Comparison of ENCODE assay signal across 8 cellular contexts in genomic region chr17:4966844-4967538, GRCh38. TPM values are rescaled to one million over a fixed set of nuclear protein-coding genes. Genes with fewer than 3 reads are reported as not detected.
DNase-seq lines count a peak whose midpoint lies in the region; ATAC-seq, FAIRE-seq and TF ChIP-seq lines count a peak whose summit lies in the region.

No MANE protein-coding gene starts in this region.

- peaks cover 17% of the 10 kb centered on the region for H3K36me3 ChIP-seq in ACC112 (ENCODE audit: insufficient read depth, low read length)
- H3K36me3 ChIP-seq in bronchial epithelial cell (ENCODE audit: control insufficient read depth, insufficient read depth, low read length), result peaks cover 5% of the 10 kb centered on the region
- peaks cover 21% of the 10 kb centered on the region for H3K36me3 ChIP-seq in iPS-20b (ENCODE audit: insufficient read depth, low read depth, low read length)

- peaks cover 31% of the 10 kb centered on the region for H3K79me2 ChIP-seq in ACC112 (ENCODE audit: control insufficient read depth, insufficient read depth, low read length, unreplicated experiment)

- FAIRE-seq in TTC549 (lab: Jason Lieb, UNC), result peak; percentile 99
- peak; percentile 91 for FAIRE-seq in bronchial epithelial cell (lab: Jason Lieb, UNC)

- H3K27me3 ChIP-seq in ACC112 (ENCODE audit: insufficient read depth, low read length) (no peaks in the 10 kb centered on the region), bronchial epithelial cell (ENCODE audit: control insufficient read depth, insufficient read depth, low read length) (no peaks in the 10 kb centered on the region), iPS-20b (ENCODE audit: insufficient read depth, low read length) (peaks cover 15% of the 10 kb centered on the region; the same call in 1 of the 2 replicates)

- H3K4me3 ChIP-seq in ACC112 (ENCODE audit: low read depth, low read length), result peak overlapping the region; percentile 89
- H3K4me3 ChIP-seq in bronchial epithelial cell (ENCODE audit: low read depth, low read length), result peak overlapping the region; percentile 68
- peak overlapping the region; percentile 91 for H3K4me3 ChIP-seq in iPS-20b (ENCODE audit: low read length)
- H3K4me3 ChIP-seq in skin epidermis, result peak overlapping the region; percentile 50 to 78 (median 67)

- no peak overlapping the region for H2AFZ ChIP-seq in ACC112 (ENCODE audit: low read length, unreplicated experiment)

- TF ChIP-seq CTCF in bronchial epithelial cell (IDR thresholded peaks at IDR 0.05; ENCODE audit: insufficient read depth, low read length, severe bottlenecking), result no peak

- peak overlapping the region; percentile 96 for H3K9ac ChIP-seq in iPS-20b (ENCODE audit: low read depth, low read length)

- H3K4me1 ChIP-seq in ACC112 (ENCODE audit: control insufficient read depth, insufficient read depth, low read length, unreplicated experiment) (peaks cover 22% of the 10 kb centered on the region), iPS-20b (ENCODE audit: insufficient read depth, low read length) (peaks cover 8% of the 10 kb centered on the region)

- peak; percentile 93 for DNase-seq in NCI-H2107 (lab: John Stamatoyannopoulos, UW)
- peak; percentile 98 for DNase-seq in bronchial epithelial cell (ENCODE audit: low read depth)

- no peaks in the 10 kb centered on the region for H3K9me3 ChIP-seq in iPS-20b (ENCODE audit: insufficient read depth, low read depth, low read length)

- ATAC-seq in GM18858 (IDR thresholded peaks at IDR 0.05; ENCODE audit: unreplicated experiment), result peak; percentile 61
- peak; percentile 74 for ATAC-seq in HG03064 (IDR thresholded peaks at IDR 0.05; ENCODE audit: low read depth, unreplicated experiment)

- H3K27ac ChIP-seq in ACC112 (ENCODE audit: low read depth, low read length), result peak overlapping the region; percentile 97
- H3K27ac ChIP-seq in iPS-20b (ENCODE audit: low read length), result peak overlapping the region; percentile 77
- peak overlapping the region; percentile 70 to 99 (median 95) for H3K27ac ChIP-seq in skin epidermis

RNA-seq across cellular contexts. Expression of gene SPAG7, which starts 0.6 kb away (rescaled TPM):
- total RNA-seq in bronchial epithelial cell, result 40.5 and 64.0 TPM in 2 replicates

RNA-seq across cellular contexts. Expression of gene ENO3, which starts 16.1 kb away (rescaled TPM):
- 0.51 and 1.8 TPM in 2 replicates for total RNA-seq in bronchial epithelial cell

RNA-seq across cellular contexts. Expression of gene PFN1, which starts 18.7 kb away (rescaled TPM):
- total RNA-seq in bronchial epithelial cell, result 440 and 907 TPM in 2 replicates

RNA-seq across cellular contexts. Expression of gene CAMTA2, which starts 20.5 kb away (rescaled TPM):
- total RNA-seq in bronchial epithelial cell, result 4.7 and 5.9 TPM in 2 replicates

RNA-seq across cellular contexts. Expression of gene RNF167, which starts 26.9 kb away (rescaled TPM):
- 15.8 and 26.0 TPM in 2 replicates for total RNA-seq in bronchial epithelial cell

Comparison
In these comparisons a context has a peak if more than half of its experiments do, and no peak if none do; other contexts are left out.
1. Peak in every context shown above with its lines: DNase-seq, ATAC-seq, H3K4me3 ChIP-seq and H3K27ac ChIP-seq.